ENCODE assay signal across 1 cellular context in genomic region chr20:44522841-44523240, GRCh38.
TF ChIP-seq lines count a peak whose summit lies in the region.

No MANE protein-coding gene starts in this region.

TF ChIP-seq in K562, 482 proteins besides CTCF, POLR2A, EP300 and RAD21:
- TF ChIP-seq CTCFL (IDR thresholded peaks at IDR 0.05; ENCODE audit: borderline replicate concordance, insufficient read depth, low read depth, low read length, poor library complexity, severe bottlenecking) (no peak), NBN (IDR thresholded peaks at IDR 0.05; ENCODE audit: low read depth) (no peak), SIX5 (IDR thresholded peaks at IDR 0.05; ENCODE audit: borderline replicate concordance in 1 of 2, insufficient read depth in 1 of 2, low read depth in 1 of 2, low read length in 2 of 2) (no peak), XRCC5 (IDR thresholded peaks at IDR 0.05; ENCODE audit: low read depth, low read length) (no peak)
TF ChIP-seq in K562: peak in this region for 0.
